ENCODE assay signal across 8 cellular contexts in the genomic region with DNA sequence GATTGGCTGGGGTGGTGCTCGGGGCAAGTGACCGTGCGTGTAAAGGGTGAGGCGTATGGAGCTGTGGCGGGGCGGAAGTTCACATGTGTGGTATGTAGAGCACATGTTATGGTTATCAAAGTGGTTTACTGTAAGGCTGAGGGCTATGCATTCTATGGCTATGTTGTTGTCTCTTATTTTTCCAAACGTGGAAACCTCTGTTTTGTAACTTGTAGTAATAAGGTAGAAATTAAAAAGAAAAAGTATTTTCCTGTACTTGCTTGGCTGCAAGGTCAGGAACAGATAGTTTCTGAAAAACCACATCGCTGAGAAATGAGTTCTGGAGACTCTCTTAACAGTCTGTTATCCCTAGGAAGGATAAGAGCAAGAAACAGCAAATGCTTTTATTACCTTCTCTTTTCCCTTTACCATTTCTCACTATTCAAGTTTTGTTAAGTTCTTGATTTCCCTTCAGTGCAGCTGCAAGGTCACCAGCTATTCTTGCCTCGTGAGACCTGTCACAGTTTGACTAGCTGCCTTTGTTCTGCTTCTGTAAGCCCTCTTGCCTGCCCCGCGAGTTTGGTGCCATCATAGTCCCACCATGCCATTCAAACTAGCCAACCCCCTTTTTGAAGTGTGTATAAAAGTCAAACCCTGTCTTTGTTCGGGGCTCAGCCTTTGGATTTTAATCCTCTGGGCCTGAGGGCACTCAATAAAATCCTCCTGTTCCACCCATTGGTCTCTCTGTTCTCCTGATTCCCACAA. TPM values are rescaled to one million over a fixed set of nuclear protein-coding genes. Genes with fewer than 3 reads are reported as not detected.
A peak's percentile ranks its signal among the peaks of the same experiment; 100 is the strongest.
DNase-seq lines count a peak whose midpoint lies in the region; ATAC-seq and TF ChIP-seq lines count a peak whose summit lies in the region.

No MANE protein-coding gene starts in this region.

- POLR2A ChIA-PET in HEK293 (lab: Yijun Ruan, JAX) = interaction anchor here (0.6 to 3.1 kb wide), 16 partner anchors 9 to 296 kb away, joined by 3 to 12 read pairs (median 5); partner anchors contain the start of gene CROCC

- H3K79me2 ChIP-seq in Loucy (ENCODE audit: insufficient read depth, low read length) = no peaks in the 10 kb centered on the region

- H2AFZ ChIP-seq in Loucy (ENCODE audit: low read length) = peak overlapping the region; percentile 74

- H3K9ac ChIP-seq in Loucy (ENCODE audit: low read depth, low read length, poor library complexity, severe bottlenecking) = peak overlapping the region; percentile 92

- no peaks in the 10 kb centered on the region for H4K20me1 ChIP-seq in Loucy (ENCODE audit: insufficient read depth, low read length, poor library complexity, severe bottlenecking)

- TF ChIP-seq CTCF in HEK293 (tag by site-specific recombination; IDR thresholded peaks at IDR 0.05) (no peak), Loucy (conservative IDR thresholded peaks at IDR 0.05; ENCODE audit: low read length) (no peak)

- H3K27me3 ChIP-seq in Loucy (ENCODE audit: insufficient read depth, low read length, poor library complexity, severe bottlenecking) (no peaks in the 10 kb centered on the region), SJSA1 (replicated peaks) (no peaks in the 10 kb centered on the region)

- DNase-seq in A172 (ENCODE audit: low spot score) = peak; percentile 76
- peak in 1 of 2 experiments; percentile 98 for DNase-seq in SJSA1 (ENCODE audit: low read depth in 1 of 2, low spot score in 2 of 2)
- DNase-seq in cerebellar nuclear complex (lab: John Stamatoyannopoulos, UW) = peak; percentile 65 to 82
- peak; percentile 56 for DNase-seq in left lobe of liver (ENCODE audit: low spot score)
- peak; percentile 57 for DNase-seq in stimulated activated naive CD8-positive, alpha-beta T cell treated with anti-CD3 and anti-CD28 coated beads, Interleukin-15, Interleukin-2, amounts not matched to agents 100 U/mL and 50 U/mL, for 24 hours

- H3K36me3 ChIP-seq in HEK293 (ENCODE audit: control insufficient read depth in 2 of 2, insufficient read depth in 1 of 2, low read length in 2 of 2) (no peaks in the 10 kb centered on the region), Loucy (ENCODE audit: insufficient read depth, low read length) (no peaks in the 10 kb centered on the region), SJSA1 (no peaks in the 10 kb centered on the region)

- H3K9me3 ChIP-seq in HEK293 (ENCODE audit: control insufficient read depth, insufficient read depth, low read depth, low read length) (no peaks in the 10 kb centered on the region), Loucy (ENCODE audit: insufficient read depth, low read depth, low read length) (no peaks in the 10 kb centered on the region), SJSA1 (replicated peaks) (no peaks in the 10 kb centered on the region)

- peak; percentile 79 for ATAC-seq in left lobe of liver
- ATAC-seq in stimulated activated naive CD8-positive, alpha-beta T cell treated with anti-CD3 and anti-CD28 coated beads, Interleukin-15, Interleukin-2, amounts not matched to agents 100 U/mL and 50 U/mL, for 24 hours = peak; percentile 81

- H3K9me2 ChIP-seq in Loucy (replicated peaks; ENCODE audit: low read depth, low read length) = no peaks in the 10 kb centered on the region

- H3K4me3 ChIP-seq in HEK293 (ENCODE audit: low read depth, low read length) (peak overlapping the region; percentile 48), Loucy (ENCODE audit: low read length, poor library complexity, severe bottlenecking) (peak overlapping the region; percentile 79), SJSA1 (peak overlapping the region; percentile 38)

- peak overlapping the region; percentile 91 for H3K4me2 ChIP-seq in Loucy (ENCODE audit: low read depth, low read length, poor library complexity, severe bottlenecking)

- peaks cover 23% of the 10 kb centered on the region for H3F3A ChIP-seq in Loucy (ENCODE audit: low read depth)

- CTCF ChIA-PET in HEK293 (lab: Yijun Ruan, JAX) = interaction anchor here (0.6 to 2.9 kb wide), 3 partner anchors 8 to 1113 kb away, joined by 3 to 14 read pairs (median 3); no protein-coding TSS in a partner anchor

- peak overlapping the region; percentile 97 for H3K27ac ChIP-seq in HEK293 (ENCODE audit: extremely low read depth, low read depth, low read length)
- H3K27ac ChIP-seq in SJSA1 = peak overlapping the region; percentile 100

- H3K4me1 ChIP-seq in HEK293 (ENCODE audit: control insufficient read depth, insufficient read depth, low read length) = no peaks in the 10 kb centered on the region
- H3K4me1 ChIP-seq in Loucy (ENCODE audit: insufficient read depth, low read length, poor library complexity, severe bottlenecking) = peaks cover 49% of the 10 kb centered on the region
- peaks cover 23% of the 10 kb centered on the region for H3K4me1 ChIP-seq in SJSA1 (replicated peaks)

- peak; percentile 97 for TF ChIP-seq POLR2A in GM10847 (IDR thresholded peaks at IDR 0.05; ENCODE audit: extremely low read depth, insufficient read length)

TF ChIP-seq in HEK293, 187 proteins besides CTCF, POLR2A, EP300 and RAD21 (continues in another document):
- 0 out of 2 replicates have a peak, but pooled peaks have one; percentile 31 for TF ChIP-seq ZNF629 (tag by site-specific recombination; IDR thresholded peaks at IDR 0.05)
- no peak for TF ChIP-seq YY1 (tag by site-specific recombination; IDR thresholded peaks at IDR 0.05)
- TF ChIP-seq, protein P1, sequence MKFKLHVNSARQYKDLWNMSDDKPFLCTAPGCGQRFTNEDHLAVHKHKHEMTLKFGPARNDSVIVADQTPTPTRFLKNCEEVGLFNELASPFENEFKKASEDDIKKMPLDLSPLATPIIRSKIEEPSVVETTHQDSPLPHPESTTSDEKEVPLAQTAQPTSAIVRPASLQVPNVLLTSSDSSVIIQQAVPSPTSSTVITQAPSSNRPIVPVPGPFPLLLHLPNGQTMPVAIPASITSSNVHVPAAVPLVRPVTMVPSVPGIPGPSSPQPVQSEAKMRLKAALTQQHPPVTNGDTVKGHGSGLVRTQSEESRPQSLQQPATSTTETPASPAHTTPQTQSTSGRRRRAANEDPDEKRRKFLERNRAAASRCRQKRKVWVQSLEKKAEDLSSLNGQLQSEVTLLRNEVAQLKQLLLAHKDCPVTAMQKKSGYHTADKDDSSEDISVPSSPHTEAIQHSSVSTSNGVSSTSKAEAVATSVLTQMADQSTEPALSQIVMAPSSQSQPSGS (tag by site-specific recombination; IDR thresholded peaks at IDR 0.05; ENCODE audit: low read depth) = peak; percentile 4; the same call in 1 of the 2 replicates
- no peak for TF ChIP-seq ZFHX2 (tag by site-specific recombination; conservative IDR thresholded peaks at IDR 0.05)
- TF ChIP-seq KLF8 (tag by site-specific recombination; IDR thresholded peaks at IDR 0.05) = no peak
- TF ChIP-seq ZNF704 (tag by site-specific recombination; IDR thresholded peaks at IDR 0.05) = no peak
- TF ChIP-seq, protein P2, sequence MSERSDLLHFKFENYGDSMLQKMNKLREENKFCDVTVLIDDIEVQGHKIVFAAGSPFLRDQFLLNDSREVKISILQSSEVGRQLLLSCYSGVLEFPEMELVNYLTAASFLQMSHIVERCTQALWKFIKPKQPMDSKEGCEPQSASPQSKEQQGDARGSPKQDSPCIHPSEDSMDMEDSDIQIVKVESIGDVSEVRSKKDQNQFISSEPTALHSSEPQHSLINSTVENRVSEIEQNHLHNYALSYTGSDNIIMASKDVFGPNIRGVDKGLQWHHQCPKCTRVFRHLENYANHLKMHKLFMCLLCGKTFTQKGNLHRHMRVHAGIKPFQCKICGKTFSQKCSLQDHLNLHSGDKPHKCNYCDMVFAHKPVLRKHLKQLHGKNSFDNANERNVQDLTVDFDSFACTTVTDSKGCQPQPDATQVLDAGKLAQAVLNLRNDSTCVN (tag by site-specific recombination; optimal IDR thresholded peaks at IDR 0.05) = peak; percentile 7
- TF ChIP-seq PRDM6 (tag by site-specific recombination; IDR thresholded peaks at IDR 0.05) = peak; percentile 78; the same call in 1 of the 2 replicates
- no peak; the same call in 1 of the 2 replicates for TF ChIP-seq ZBTB48 (tag by site-specific recombination; IDR thresholded peaks at IDR 0.05)
- TF ChIP-seq ZBTB20 (tag by site-specific recombination; IDR thresholded peaks at IDR 0.05) = 0 out of 2 replicates have a peak, but pooled peaks have one; percentile 16
- peak; percentile 99 for TF ChIP-seq SETDB1 (IDR thresholded peaks at IDR 0.05; ENCODE audit: insufficient read length, low read length)
- TF ChIP-seq ZNF501 (tag by site-specific recombination; IDR thresholded peaks at IDR 0.05) = peak; percentile 27; the same call in 1 of the 2 replicates
- TF ChIP-seq FEZF1 (tag by site-specific recombination; IDR thresholded peaks at IDR 0.05) = peak; percentile 74
- TF ChIP-seq ZNF214 (tag by site-specific recombination; IDR thresholded peaks at IDR 0.05; ENCODE audit: borderline replicate concordance) = no peak
- TF ChIP-seq ZNF211 (tag by site-specific recombination; IDR thresholded peaks at IDR 0.05; ENCODE audit: low read depth) = no peak

RNA-seq across cellular contexts. Expression of gene RNU1-2, which starts 9.5 kb away (rescaled TPM):
- under 0.01 and 255 TPM in 2 replicates for total RNA-seq in A172 (2014; rRNA removed; shearing (Covaris generic))
- total RNA-seq in SJSA1 (2014; rRNA removed; shearing (Covaris generic)) = under 0.01 and 294 TPM in 2 replicates
- total RNA-seq in left lobe of liver = 1,159 TPM

RNA-seq across cellular contexts. Expression of gene CROCC, which starts 16.4 kb away (rescaled TPM):
- 3.4 and 5.0 TPM in 2 replicates for total RNA-seq in A172 (2014; rRNA removed; shearing (Covaris generic))
- 11.2 and 21.7 TPM in 2 replicates for total RNA-seq in SJSA1 (2014; rRNA removed; shearing (Covaris generic))
- 11.8 TPM for total RNA-seq in left lobe of liver
